Comparison of ENCODE assay signal across 21 cellular contexts in genomic region chr2:85371045-85371444, GRCh38. TPM values are rescaled to one million over a fixed set of nuclear protein-coding genes. Genes with fewer than 3 reads are reported as not detected.
DNase-seq lines count a peak whose midpoint lies in the region; ATAC-seq and TF ChIP-seq lines count a peak whose summit lies in the region.
"Had no signal": no experiment of that assay in that cellular context is flagged by ENCODE, and none has a peak within 500 bp of the region (broad histone marks: within the 10 kb centered on the region; RNA-seq: fewer than 3 reads in every experiment).

No MANE protein-coding gene starts in this region.

- H3K4me1 ChIP-seq in neutrophil (ENCODE audit: control insufficient read depth in 1 of 2, insufficient read depth in 1 of 2, low read depth in 1 of 2, low read length in 1 of 2) (peaks cover 4 to 9% of the 10 kb centered on the region in 2 experiments), subcutaneous abdominal adipose tissue (ENCODE audit: control insufficient read depth in 5 of 5, insufficient read depth in 5 of 5, low read length in 5 of 5) (peaks cover 0 to 39% (median 29%) of the 10 kb centered on the region in 5 donors), ascending aorta (no peaks in the 10 kb centered on the region)
- H3K4me1 ChIP-seq: BE2C had no signal

- DNase-seq in left lobe of liver (ENCODE audit: low spot score) (no peak), RWPE1 (ENCODE audit: low spot score) (no peak), ascending aorta (ENCODE audit: low spot score in 2 of 2) (no peak)
- DNase-seq: ACHN; BE2C; C1 segment of cervical spinal cord; CD4-positive, CD25-positive, alpha-beta regulatory T cell; CD8-positive, alpha-beta memory T cell; COR-L47; DMS 273 treated with DMSO at 0.1 percent for 48 hours; DMS53; DND-41; EL; H9; IMR-90 had no signal

- intact Hi-C loops in ascending aorta (cut with DNase I), result no loop called here

- H3K9me3 ChIP-seq in neutrophil, result no peaks in the 10 kb centered on the region
- no peaks in the 10 kb centered on the region for H3K9me3 ChIP-seq in subcutaneous abdominal adipose tissue (ENCODE audit: control insufficient read depth in 5 of 5, low read length in 5 of 5)
- H3K9me3 ChIP-seq in ascending aorta, result no peaks in the 10 kb centered on the region
- H3K9me3 ChIP-seq: BE2C had no signal

- H3K4me3 ChIP-seq in neutrophil (ENCODE audit: low read depth in 1 of 2, low read length in 1 of 2) (no peak overlapping the region), subcutaneous abdominal adipose tissue (ENCODE audit: low read depth in 1 of 5, low read length in 5 of 5) (peak overlapping the region in 1 of 5 donors; percentile 43), ascending aorta (no peak overlapping the region)
- H3K4me3 ChIP-seq: GM12878 had no signal

- H3K36me3 ChIP-seq in neutrophil (peaks cover 40% of the 10 kb centered on the region), subcutaneous abdominal adipose tissue (ENCODE audit: control insufficient read depth in 5 of 5, insufficient read depth in 5 of 5, low read length in 5 of 5) (peaks cover 0 to 48% (median 16%) of the 10 kb centered on the region in 5 donors), ascending aorta (peaks cover 5 to 40% of the 10 kb centered on the region in 2 donors)
- H3K36me3 ChIP-seq: BE2C had no signal

- CTCF ChIA-PET in RWPE1 (lab: Yijun Ruan, JAX), result no interaction called here

- H3K27ac ChIP-seq in neutrophil (peak overlapping the region; percentile 39), subcutaneous abdominal adipose tissue (ENCODE audit: low read depth, low read length) (peak overlapping the region; percentile 54), RWPE1 (no peak overlapping the region), ascending aorta (no peak overlapping the region)

- TF ChIP-seq CTCF in neutrophil (IDR thresholded peaks at IDR 0.05) (no peak), RWPE1 (conservative IDR thresholded peaks at IDR 0.05; ENCODE audit: low read depth) (no peak), ascending aorta (IDR thresholded peaks at IDR 0.05) (no peak)

- peak; percentile 47 for ATAC-seq in left lobe of liver
- no peak for ATAC-seq in HG02840 (IDR thresholded peaks at IDR 0.05; ENCODE audit: low FRiP score, unreplicated experiment)
- ATAC-seq: GM12878 had no signal

- H3K9ac ChIP-seq in subcutaneous abdominal adipose tissue (ENCODE audit: low read length in 5 of 5), result peak overlapping the region in 1 of 5 donors; percentile 39

- H3K27me3 ChIP-seq in neutrophil, result no peaks in the 10 kb centered on the region
- no peaks in the 10 kb centered on the region for H3K27me3 ChIP-seq in subcutaneous abdominal adipose tissue (ENCODE audit: control insufficient read depth in 5 of 5, insufficient read depth in 4 of 5, low read length in 5 of 5)
- H3K27me3 ChIP-seq in ascending aorta, result no peaks in the 10 kb centered on the region
- H3K27me3 ChIP-seq: BE2C had no signal

- POLR2A ChIA-PET in RWPE1 (lab: Yijun Ruan, JAX; ENCODE audit: low non-redundant PET), result interaction anchor here (1.5 kb wide), 1 partner anchor 17 kb away, joined by 4 read pairs; the partner anchor contains the start of genes ELMOD3 and RETSAT

RNA-seq across cellular contexts. Expression of gene ELMOD3, which starts 16.5 kb away (rescaled TPM):
- 12.7 TPM for total RNA-seq in left lobe of liver
- total RNA-seq in ascending aorta, result 7.1 TPM

RNA-seq across cellular contexts. Expression of gene RETSAT, which starts 16.7 kb away (rescaled TPM):
- total RNA-seq in left lobe of liver (113 TPM), ascending aorta (20.6 TPM)

RNA-seq across cellular contexts. Expression of gene CAPG, which starts 39.1 kb away (rescaled TPM):
- total RNA-seq in left lobe of liver (5.0 TPM), ascending aorta (179 TPM)

RNA-seq across cellular contexts. Expression of gene TGOLN2, which starts 43.3 kb away (rescaled TPM):
- total RNA-seq in left lobe of liver, result 89.6 TPM
- 111 TPM for total RNA-seq in ascending aorta

RNA-seq across cellular contexts. Expression of gene SH2D6, which starts 47.5 kb away (rescaled TPM):
- total RNA-seq in left lobe of liver (3.1 TPM), ascending aorta (not detected)
- total RNA-seq: G401, H1 had no signal

Comparison
In these comparisons a context has a peak if more than half of its experiments do, and no peak if none do; other contexts are left out.
1. H3K27ac ChIP-seq: peak in neutrophil (single experiment) and subcutaneous abdominal adipose tissue (single experiment); none in RWPE1 (single experiment) and ascending aorta (0 of 2).
2. RNA of gene CAPG, which starts 39.1 kb away (total RNA-seq): 179 TPM in ascending aorta (single experiment); 5.0 TPM in left lobe of liver (single experiment); every median in the first group is over 10 times any median in the second.